Comparison of ENCODE assay signal across 24 cellular contexts in the genomic region with DNA sequence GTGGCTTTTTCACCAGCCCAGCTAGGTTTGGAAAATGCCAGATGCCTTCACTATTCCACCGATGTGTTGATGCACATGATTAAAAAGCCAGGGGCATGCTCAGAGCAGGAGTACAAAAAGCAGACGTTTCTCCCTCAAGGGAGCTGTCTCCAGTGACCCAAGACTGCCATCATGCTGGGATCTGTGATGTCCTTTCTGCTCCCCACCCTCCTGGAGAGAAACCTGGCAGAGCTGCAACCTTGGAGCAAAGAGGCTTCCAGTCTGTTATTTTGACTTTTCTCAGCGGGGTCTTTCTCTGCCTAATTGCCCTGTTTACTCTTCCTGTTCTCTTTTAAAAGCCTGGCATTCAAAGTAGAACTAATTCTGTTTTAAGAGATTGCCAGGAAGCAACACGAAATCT.
DNase-seq lines count a peak whose midpoint lies in the region; ATAC-seq and TF ChIP-seq lines count a peak whose summit lies in the region.
"Had no signal": no experiment of that assay in that cellular context is flagged by ENCODE, and none has a peak within 500 bp of the region (broad histone marks: within the 10 kb centered on the region; RNA-seq: fewer than 3 reads in every experiment).

No MANE protein-coding gene starts in this region.

- H3K9me3 Mint-ChIP-seq in activated CD4-positive, alpha-beta memory T cell treated with anti-CD3 and anti-CD28 coated beads, Interleukin-2, amount 10 ng/mL, durations not matched to agents 7 days and 5 days, result no peaks in the 10 kb centered on the region
- H3K9me3 Mint-ChIP-seq: activated T-cell treated with anti-CD3 and anti-CD28 coated beads, Interleukin-2, amount 50 U/mL, for 4 hours; natural killer cell had no signal

- POLR2A ChIA-PET in activated CD4-positive, alpha-beta memory T cell treated with anti-CD3 and anti-CD28 coated beads, Interleukin-2, amount 10 ng/mL, durations not matched to agents 7 days and 5 days (lab: Charles Lee), result no interaction called here

- no peaks in the 10 kb centered on the region for H3K27me3 ChIP-seq in hepatocyte
- no peaks in the 10 kb centered on the region for H3K27me3 ChIP-seq in prostate gland (replicated peaks; ENCODE audit: insufficient read depth)
- H3K27me3 ChIP-seq: BLaER1, left lung, MG63, pancreas had no signal

- H3K36me3 ChIP-seq in hepatocyte (replicated peaks; ENCODE audit: insufficient read depth, low read depth) (no peaks in the 10 kb centered on the region), prostate gland (no peaks in the 10 kb centered on the region)
- H3K36me3 ChIP-seq: BLaER1, left lung, MG63, pancreas had no signal

- WGBS in hepatocyte (ENCODE audit: low lambda C conversion rate, missing lambda C conversion rate), result 30% methylated on average over 4 of the region's 4 CpGs
- 33% methylated on average over 4 of the region's 4 CpGs for WGBS in prostate gland

- H3K36me3 Mint-ChIP-seq in activated CD4-positive, alpha-beta memory T cell treated with anti-CD3 and anti-CD28 coated beads, Interleukin-2, amount 10 ng/mL, durations not matched to agents 7 days and 5 days (ENCODE audit: low read depth), result no peaks in the 10 kb centered on the region
- H3K36me3 Mint-ChIP-seq: natural killer cell had no signal

- no peaks in the 10 kb centered on the region for H3K4me1 Mint-ChIP-seq in activated CD4-positive, alpha-beta memory T cell treated with anti-CD3 and anti-CD28 coated beads, Interleukin-2, amount 10 ng/mL, durations not matched to agents 7 days and 5 days

- no peaks in the 10 kb centered on the region for H3K9me2 ChIP-seq in hepatocyte (replicated peaks; ENCODE audit: insufficient read depth)

- no peaks in the 10 kb centered on the region for H3K79me2 ChIP-seq in hepatocyte

- ATAC-seq in HG03460 (IDR thresholded peaks at IDR 0.05; ENCODE audit: unreplicated experiment), result no peak
- ATAC-seq: activated T-cell treated with anti-CD3 and anti-CD28 coated beads, Interleukin-2, amount 50 U/mL, for 4 hours; left lung; natural killer cell; pancreas; sciatic nerve had no signal

- peaks cover 42% of the 10 kb centered on the region for H3K4me1 ChIP-seq in hepatocyte (ENCODE audit: insufficient read depth)
- H3K4me1 ChIP-seq in prostate gland (replicated peaks), result no peaks in the 10 kb centered on the region
- H3K4me1 ChIP-seq: BLaER1, left lung, pancreas had no signal

- no peak for TF ChIP-seq CTCF in hepatocyte (IDR thresholded peaks at IDR 0.05; ENCODE audit: poor library complexity)
- no peak for TF ChIP-seq CTCF in prostate gland (IDR thresholded peaks at IDR 0.05)

- no peaks in the 10 kb centered on the region for H4K20me1 ChIP-seq in hepatocyte (ENCODE audit: insufficient read depth, poor library complexity, severe bottlenecking)
- H4K20me1 ChIP-seq: BLaER1 had no signal

- intact Hi-C loops in prostate gland (cut with DNase I), result no loop called here

- peaks cover 3% of the 10 kb centered on the region for H3K27me3 Mint-ChIP-seq in activated CD4-positive, alpha-beta memory T cell treated with anti-CD3 and anti-CD28 coated beads, Interleukin-2, amount 10 ng/mL, durations not matched to agents 7 days and 5 days

- no peak for TF ChIP-seq POLR2A in prostate gland (IDR thresholded peaks at IDR 0.05)

- DNase-seq in NCI-H345 (lab: John Stamatoyannopoulos, UW), result peak; percentile 20
- DNase-seq in NCI-H345 treated with DMSO at 0.1 percent for 48 hours (lab: John Stamatoyannopoulos, UW; ENCODE audit: unreplicated experiment), result no peak
- peak; percentile 99 for DNase-seq in NCI-H69 (lab: John Stamatoyannopoulos, UW)
- DNase-seq in hepatocyte (ENCODE audit: low spot score), result no peak
- no peak for DNase-seq in activated CD4-positive, alpha-beta memory T cell treated with anti-CD3 and anti-CD28 coated beads, Interleukin-2, amount 10 ng/mL, durations not matched to agents 7 days and 5 days
- DNase-seq in SKM-1 treated with dmso at 0.1 percent for 144 hours (lab: John Stamatoyannopoulos, UW; ENCODE audit: unreplicated experiment), result no peak
- DNase-seq in prostate gland (ENCODE audit: low spot score), result no peak
- DNase-seq: activated CD4-positive, alpha-beta T cell treated with anti-CD3 and anti-CD28 coated beads for 1 hour; activated CD8-positive, alpha-beta memory T cell treated with anti-CD3 and anti-CD28 coated beads for 24 hours; activated naive CD4-positive, alpha-beta T cell; activated T-cell treated with anti-CD3 and anti-CD28 coated beads, Interleukin-2, amount 50 U/mL, for 4 hours; amniotic stem cell; cortex of kidney; left lung; MG63; natural killer cell; NCI-H187 treated with DMSO at 0.1 percent for 48 hours; NCI-H524 treated with DMSO at 0.1 percent for 48 hours; pancreas; stimulated activated CD8-positive, alpha-beta memory T cell treated with anti-CD3 and anti-CD28 coated beads, Interleukin-4, amount 100 ng/mL, for 48 hours; trophoblast cell had no signal

- H2AFZ ChIP-seq in hepatocyte, result peak overlapping the region; percentile 18

- H3K27ac Mint-ChIP-seq in activated CD4-positive, alpha-beta memory T cell treated with anti-CD3 and anti-CD28 coated beads, Interleukin-2, amount 10 ng/mL, durations not matched to agents 7 days and 5 days, result no peak overlapping the region
- H3K27ac Mint-ChIP-seq: natural killer cell had no signal

- H3K4me2 ChIP-seq in hepatocyte, result peak overlapping the region; percentile 32
- H3K4me2 ChIP-seq: BLaER1 had no signal

- CTCF ChIA-PET in activated CD4-positive, alpha-beta memory T cell treated with anti-CD3 and anti-CD28 coated beads, Interleukin-2, amount 10 ng/mL, durations not matched to agents 7 days and 5 days (lab: Charles Lee), result no interaction called here

- H3K4me3 ChIP-seq in hepatocyte, result no peak overlapping the region
- H3K4me3 ChIP-seq in prostate gland, result no peak overlapping the region
- H3K4me3 ChIP-seq: BLaER1, left lung, MG63, pancreas had no signal

- H3K27ac ChIP-seq in hepatocyte (peak overlapping the region; percentile 27), prostate gland (no peak overlapping the region)
- H3K27ac ChIP-seq: BLaER1, left lung, pancreas had no signal

- no peaks in the 10 kb centered on the region for H3K9me3 ChIP-seq in hepatocyte (ENCODE audit: low read depth)
- no peaks in the 10 kb centered on the region for H3K9me3 ChIP-seq in prostate gland
- H3K9me3 ChIP-seq: BLaER1, left lung, MG63, pancreas had no signal

- H3K4me3 Mint-ChIP-seq in activated CD4-positive, alpha-beta memory T cell treated with anti-CD3 and anti-CD28 coated beads, Interleukin-2, amount 10 ng/mL, durations not matched to agents 7 days and 5 days, result no peak overlapping the region
- H3K4me3 Mint-ChIP-seq: activated T-cell treated with anti-CD3 and anti-CD28 coated beads, Interleukin-2, amount 50 U/mL, for 4 hours; natural killer cell had no signal

Comparison
In these comparisons a context has a peak if more than half of its experiments do, and no peak if none do; other contexts are left out.
1. DNase-seq: peak in NCI-H345 (single experiment) and NCI-H69 (single experiment); none in NCI-H345 treated with DMSO at 0.1 percent for 48 hours (single experiment), hepatocyte (single experiment), activated CD4-positive, alpha-beta memory T cell treated with anti-CD3 and anti-CD28 coated beads, Interleukin-2, amount 10 ng/mL, durations not matched to agents 7 days and 5 days (single experiment), SKM-1 treated with dmso at 0.1 percent for 144 hours (single experiment) and prostate gland (single experiment).